ENCODE assay signal across 28 cellular contexts in genomic region chr11:132742929-132743328, GRCh38.
"Had no signal": no experiment of that assay in that cellular context is flagged by ENCODE, and none has a peak within 500 bp of the region (broad histone marks: within the 10 kb centered on the region; RNA-seq: fewer than 3 reads in every experiment).

No MANE protein-coding gene starts in this region.

- H3K4me3 ChIP-seq: ascending aorta, cardiac muscle cell, SJSA1 had no signal

- H3K27ac Mint-ChIP-seq: activated CD8-positive, alpha-beta memory T cell treated with anti-CD3 and anti-CD28 coated beads, Interleukin-2, amount 10 ng/mL, durations not matched to agents 7 days and 5 days; activated naive CD4-positive, alpha-beta T cell treated with anti-CD3 and anti-CD28 coated beads, Interleukin-2, amount 50 U/mL, for 24 hours; activated T-cell treated with anti-CD3 and anti-CD28 coated beads, Interleukin-2, amount 50 U/mL, for 24 hours; activated T-helper 1 cell treated with anti-CD3 and anti-CD28 coated beads, Interleukin-12 subunit alpha, Interleukin-12 subunit beta, Interleukin-2, Interleukin-4 antibody, amounts not matched to agents 30 ng/mL and 10 ng/mL and 1 ng/mL, durations not matched to agents 14 hours and 24 hours and 36 hours; brain; T-helper 1 cell treated with Interleukin-12 subunit alpha and Interleukin-12 subunit beta and Interleukin-4 antibody, amounts not matched to agents 30 μg/mL and 1 μg/mL, for 36 hours; WTC11 had no signal

- H3K9me3 Mint-ChIP-seq: activated naive CD4-positive, alpha-beta T cell treated with anti-CD3 and anti-CD28 coated beads, Interleukin-2, amount 50 U/mL, for 24 hours; T-helper 1 cell treated with Interleukin-12 subunit alpha and Interleukin-12 subunit beta and Interleukin-4 antibody, amounts not matched to agents 30 μg/mL and 1 μg/mL, for 36 hours had no signal

- H3K9me3 ChIP-seq: ascending aorta, SJSA1 had no signal

- H3K4me1 Mint-ChIP-seq: activated CD8-positive, alpha-beta memory T cell treated with anti-CD3 and anti-CD28 coated beads, Interleukin-2, amount 10 ng/mL, durations not matched to agents 7 days and 5 days; activated naive CD4-positive, alpha-beta T cell treated with anti-CD3 and anti-CD28 coated beads, Interleukin-2, amount 50 U/mL, for 24 hours had no signal

- ATAC-seq: activated CD8-positive, alpha-beta memory T cell treated with anti-CD3 and anti-CD28 coated beads, Interleukin-2, amount 10 ng/mL, durations not matched to agents 7 days and 5 days; PC-3; WTC11 had no signal

- H3K4me3 Mint-ChIP-seq: activated CD8-positive, alpha-beta memory T cell treated with anti-CD3 and anti-CD28 coated beads, Interleukin-2, amount 10 ng/mL, durations not matched to agents 7 days and 5 days; activated naive CD4-positive, alpha-beta T cell treated with anti-CD3 and anti-CD28 coated beads, Interleukin-2, amount 50 U/mL, for 24 hours; activated T-cell treated with anti-CD3 and anti-CD28 coated beads, Interleukin-2, amount 50 U/mL, for 24 hours; activated T-helper 1 cell treated with anti-CD3 and anti-CD28 coated beads, Interleukin-12 subunit alpha, Interleukin-12 subunit beta, Interleukin-2, Interleukin-4 antibody, amounts not matched to agents 30 ng/mL and 10 ng/mL and 1 ng/mL, durations not matched to agents 14 hours and 24 hours and 36 hours; brain; T-helper 1 cell treated with Interleukin-12 subunit alpha and Interleukin-12 subunit beta and Interleukin-4 antibody, amounts not matched to agents 30 μg/mL and 1 μg/mL, for 36 hours; WTC11 had no signal

- DNase-seq: activated CD4-positive, alpha-beta T cell treated with anti-CD3 and anti-CD28 coated beads for 48 hours; activated CD4-positive, alpha-beta T cell treated with anti-CD3 and anti-CD28 coated beads, Interleukin-2, amount 50 U/mL, for 48 hours; activated CD4-positive, CD25-positive, alpha-beta regulatory T cell treated with anti-CD3 and anti-CD28 coated beads, Interleukin-2, amount 50 U/mL, for 72 hours; activated CD8-positive, alpha-beta memory T cell treated with anti-CD3 and anti-CD28 coated beads, Interleukin-2, amount 10 ng/mL, durations not matched to agents 7 days and 5 days; activated effector memory CD4-positive, alpha-beta T cell treated with Interleukin-2 at 50 U/mL for 16 hours; activated naive CD4-positive, alpha-beta T cell; activated T-cell treated with anti-CD3 and anti-CD28 coated beads, Interleukin-2, amount 50 U/mL, for 24 hours; MM.1S; NCI-H1092 treated with DMSO at 0.1 percent for 48 hours; NCI-H1417 treated with DMSO at 0.1 percent for 48 hours; NCI-H1694; NCI-H2029; NCI-H2107; NCI-H2171 treated with DMSO at 0.1 percent for 48 hours; NCI-H345; NCI-H510A treated with DMSO at 0.1 percent for 48 hours; NCI-H69; NK-92 treated with Interleukin-12 subunit alpha and Interleukin-12 subunit beta, amount 100 ng/mL, for 24 hours; PC-3; SHP77 had no signal

- H3K36me3 ChIP-seq: ascending aorta, cardiac muscle cell, SJSA1 had no signal

- H3K27ac ChIP-seq: ascending aorta, cardiac muscle cell, SJSA1 had no signal

- H3K27me3 ChIP-seq: ascending aorta, cardiac muscle cell, SJSA1 had no signal

- H3K4me1 ChIP-seq: ascending aorta, SJSA1 had no signal

- H3K36me3 Mint-ChIP-seq: activated CD8-positive, alpha-beta memory T cell treated with anti-CD3 and anti-CD28 coated beads, Interleukin-2, amount 10 ng/mL, durations not matched to agents 7 days and 5 days; activated naive CD4-positive, alpha-beta T cell treated with anti-CD3 and anti-CD28 coated beads, Interleukin-2, amount 50 U/mL, for 24 hours; brain had no signal

- H3K27me3 Mint-ChIP-seq: activated naive CD4-positive, alpha-beta T cell treated with anti-CD3 and anti-CD28 coated beads, Interleukin-2, amount 50 U/mL, for 24 hours; activated T-cell treated with anti-CD3 and anti-CD28 coated beads, Interleukin-2, amount 50 U/mL, for 24 hours; brain had no signal
